ENCODE assay signal across 8 cellular contexts in genomic region chr2:197152451-197153228, GRCh38.
DNase-seq lines count a peak whose midpoint lies in the region; ATAC-seq, FAIRE-seq and TF ChIP-seq lines count a peak whose summit lies in the region.
"Had no signal": no experiment of that assay in that cellular context is flagged by ENCODE, and none has a peak within 500 bp of the region (broad histone marks: within the 10 kb centered on the region; RNA-seq: fewer than 3 reads in every experiment).

No MANE protein-coding gene starts in this region.

- FAIRE-seq in GM18507 (lab: Jason Lieb, UNC) = peak; percentile 91
- FAIRE-seq: pancreas had no signal

- peak; percentile 73 for ATAC-seq in central memory CD8-positive, alpha-beta T cell (replicated peaks; ENCODE audit: extremely low read depth, poor library complexity, severe bottlenecking)
- ATAC-seq in stimulated activated naive B cell treated with anti-CD40 and anti-IgM and Interleukin-4, amounts not matched to agents 10 μg/mL and 1 μg/mL and 100 μg/mL, for 72 hours (replicated peaks) = peak; percentile 93 to 96

- H3K9me3 Mint-ChIP-seq in central memory CD8-positive, alpha-beta T cell = no peaks in the 10 kb centered on the region
- peaks cover 0 to 8% of the 10 kb centered on the region in 2 donors for H3K9me3 Mint-ChIP-seq in stimulated activated naive B cell treated with anti-CD40 and anti-IgM and Interleukin-4, amounts not matched to agents 10 μg/mL and 1 μg/mL and 100 μg/mL, for 72 hours
- peaks cover 4% of the 10 kb centered on the region for H3K9me3 Mint-ChIP-seq in type B pancreatic cell

- no peaks in the 10 kb centered on the region for H3K27me3 Mint-ChIP-seq in central memory CD8-positive, alpha-beta T cell
- H3K27me3 Mint-ChIP-seq in stimulated activated naive B cell treated with anti-CD40 and anti-IgM and Interleukin-4, amounts not matched to agents 10 μg/mL and 1 μg/mL and 100 μg/mL, for 72 hours = no peaks in the 10 kb centered on the region
- no peaks in the 10 kb centered on the region for H3K27me3 Mint-ChIP-seq in type B pancreatic cell

- peak overlapping the region; percentile 63 for H3K4me3 Mint-ChIP-seq in central memory CD8-positive, alpha-beta T cell
- H3K4me3 Mint-ChIP-seq in stimulated activated naive B cell treated with anti-CD40 and anti-IgM and Interleukin-4, amounts not matched to agents 10 μg/mL and 1 μg/mL and 100 μg/mL, for 72 hours = peak overlapping the region; percentile 73 to 76
- no peak overlapping the region for H3K4me3 Mint-ChIP-seq in type B pancreatic cell

- peaks cover 9% of the 10 kb centered on the region for H3K36me3 Mint-ChIP-seq in central memory CD8-positive, alpha-beta T cell (ENCODE audit: insufficient read depth)
- H3K36me3 Mint-ChIP-seq in stimulated activated naive B cell treated with anti-CD40 and anti-IgM and Interleukin-4, amounts not matched to agents 10 μg/mL and 1 μg/mL and 100 μg/mL, for 72 hours = peaks cover 30 to 51% of the 10 kb centered on the region in 2 donors
- no peaks in the 10 kb centered on the region for H3K36me3 Mint-ChIP-seq in type B pancreatic cell

- no peak for DNase-seq in GM18507 (ENCODE audit: extremely low spot score, insufficient read length, low read depth)
- peak; percentile 69 for DNase-seq in HCEC 1CT
- peak; percentile 95 for DNase-seq in NAMALWA (ENCODE audit: low spot score)
- DNase-seq in central memory CD8-positive, alpha-beta T cell (ENCODE audit: low spot score in 2 of 2) = no peak
- DNase-seq in stimulated activated naive B cell treated with anti-CD40 and anti-IgM and Interleukin-4, amounts not matched to agents 10 μg/mL and 1 μg/mL and 100 μg/mL, for 72 hours = peak; percentile 53
- DNase-seq in type B pancreatic cell (ENCODE audit: extremely low spot score, unreplicated experiment) = no peak
- DNase-seq in NCI-H82 treated with DMSO at 0.1 percent for 48 hours (lab: John Stamatoyannopoulos, UW; ENCODE audit: unreplicated experiment) = no peak
- DNase-seq: pancreas had no signal

- no peak for TF ChIP-seq CTCF in type B pancreatic cell (conservative IDR thresholded peaks at IDR 0.05)

- peak overlapping the region; percentile 96 for H3K27ac Mint-ChIP-seq in central memory CD8-positive, alpha-beta T cell (ENCODE audit: low read depth)
- H3K27ac Mint-ChIP-seq in stimulated activated naive B cell treated with anti-CD40 and anti-IgM and Interleukin-4, amounts not matched to agents 10 μg/mL and 1 μg/mL and 100 μg/mL, for 72 hours = peak overlapping the region; percentile 93
- no peak overlapping the region for H3K27ac Mint-ChIP-seq in type B pancreatic cell

- H3K4me1 Mint-ChIP-seq in central memory CD8-positive, alpha-beta T cell = peaks cover 78% of the 10 kb centered on the region
- H3K4me1 Mint-ChIP-seq in stimulated activated naive B cell treated with anti-CD40 and anti-IgM and Interleukin-4, amounts not matched to agents 10 μg/mL and 1 μg/mL and 100 μg/mL, for 72 hours = peaks cover 42 to 78% of the 10 kb centered on the region in 2 donors
- peaks cover 7% of the 10 kb centered on the region for H3K4me1 Mint-ChIP-seq in type B pancreatic cell (ENCODE audit: unreplicated experiment)

Comparison
In these comparisons a context has a peak if more than half of its experiments do, and no peak if none do; other contexts are left out.
1. DNase-seq: peak in HCEC 1CT (single experiment), NAMALWA (single experiment) and stimulated activated naive B cell treated with anti-CD40 and anti-IgM and Interleukin-4, amounts not matched to agents 10 μg/mL and 1 μg/mL and 100 μg/mL, for 72 hours (single experiment); none in GM18507 (single experiment), central memory CD8-positive, alpha-beta T cell (0 of 2), type B pancreatic cell (single experiment) and NCI-H82 treated with DMSO at 0.1 percent for 48 hours (single experiment).